Comparison of ENCODE assay signal across 1 cellular context in genomic region chr6:157513004-157513603, GRCh38.
TF ChIP-seq lines count a peak whose summit lies in the region.

No MANE protein-coding gene starts in this region.

TF ChIP-seq in HepG2, 621 proteins besides CTCF, POLR2A, EP300 and RAD21 (continued from another document and continues in another):
- TF ChIP-seq TFE3 (CRISPR knock-in tag; IDR thresholded peaks at IDR 0.05) (peak; percentile 71), ZNF749 (CRISPR knock-in tag; IDR thresholded peaks at IDR 0.05; ENCODE audit: borderline replicate concordance) (peak; percentile 72; the same call in 1 of the 2 replicates), ZNF770 (CRISPR knock-in tag; IDR thresholded peaks at IDR 0.05) (peak; percentile 31; the same call in 1 of the 2 replicates), ZNF225 (CRISPR knock-in tag; IDR thresholded peaks at IDR 0.05) (no peak), ZGPAT (CRISPR knock-in tag; IDR thresholded peaks at IDR 0.05) (peak; percentile 91), ZNF615 (CRISPR knock-in tag; IDR thresholded peaks at IDR 0.05; ENCODE audit: borderline replicate concordance) (0 out of 2 replicates have a peak, but pooled peaks have one; percentile 55), ZBTB21 (CRISPR knock-in tag; IDR thresholded peaks at IDR 0.05) (no peak), HNF1B (CRISPR knock-in tag; IDR thresholded peaks at IDR 0.05) (peak; percentile 82), ZSCAN31 (CRISPR knock-in tag; IDR thresholded peaks at IDR 0.05; ENCODE audit: low read depth) (peak; percentile 55; the same call in 1 of the 2 replicates), E2F1 (CRISPR knock-in tag; IDR thresholded peaks at IDR 0.05) (no peak), CENPX (CRISPR knock-in tag; IDR thresholded peaks at IDR 0.05) (no peak), ETV5 (CRISPR knock-in tag; IDR thresholded peaks at IDR 0.05; ENCODE audit: borderline replicate concordance) (peak; percentile 33; the same call in 1 of the 2 replicates), CBX2 (IDR thresholded peaks at IDR 0.05; ENCODE audit: low read depth, low read length) (no peak), CBX2 (CRISPR knock-in tag; IDR thresholded peaks at IDR 0.05; ENCODE audit: low read depth) (0 out of 2 replicates have a peak, but pooled peaks have one; percentile 44), SALL1 (CRISPR knock-in tag; IDR thresholded peaks at IDR 0.05) (peak; percentile 87), TEAD2 (CRISPR knock-in tag; IDR thresholded peaks at IDR 0.05) (no peak), HNRNPH1 (optimal IDR thresholded peaks at IDR 0.05; ENCODE audit: low read depth, low read length) (no peak), CEBPZ (IDR thresholded peaks at IDR 0.05; ENCODE audit: low read length) (no peak), SMAD9 (CRISPR knock-in tag; IDR thresholded peaks at IDR 0.05) (no peak), ZNF552 (CRISPR knock-in tag; IDR thresholded peaks at IDR 0.05; ENCODE audit: borderline replicate concordance) (no peak), ZBTB8A (CRISPR knock-in tag; IDR thresholded peaks at IDR 0.05; ENCODE audit: borderline replicate concordance, low read depth) (no peak), GATAD1 (CRISPR knock-in tag; IDR thresholded peaks at IDR 0.05) (peak; percentile 58), ZNF274 (CRISPR knock-in tag; IDR thresholded peaks at IDR 0.05) (no peak), MAFF (IDR thresholded peaks at IDR 0.05; ENCODE audit: low read depth, low read length) (no peak), ZBTB46 (CRISPR knock-in tag; IDR thresholded peaks at IDR 0.05; ENCODE audit: borderline replicate concordance) (no peak), ZNF788 (CRISPR knock-in tag; IDR thresholded peaks at IDR 0.05; ENCODE audit: borderline replicate concordance) (peak; percentile 81), REXO4 (CRISPR knock-in tag; IDR thresholded peaks at IDR 0.05; ENCODE audit: borderline replicate concordance) (0 out of 2 replicates have a peak, but pooled peaks have one; percentile 1), DMTF1 (CRISPR knock-in tag; IDR thresholded peaks at IDR 0.05) (no peak), ZNF589 (CRISPR knock-in tag; conservative IDR thresholded peaks at IDR 0.05) (no peak), JARID2 (CRISPR knock-in tag; IDR thresholded peaks at IDR 0.05; ENCODE audit: insufficient replicate concordance) (no peak), SSRP1 (CRISPR knock-in tag; IDR thresholded peaks at IDR 0.05) (0 out of 2 replicates have a peak, but pooled peaks have one; percentile 70), EED (CRISPR knock-in tag; IDR thresholded peaks at IDR 0.05) (no peak), ZNF740 (CRISPR knock-in tag; IDR thresholded peaks at IDR 0.05) (no peak), PRMT3 (CRISPR knock-in tag; IDR thresholded peaks at IDR 0.05; ENCODE audit: borderline replicate concordance, low read depth) (no peak), ZNF562 (CRISPR knock-in tag; IDR thresholded peaks at IDR 0.05; ENCODE audit: borderline replicate concordance) (no peak), ZNF660 (CRISPR knock-in tag; IDR thresholded peaks at IDR 0.05; ENCODE audit: borderline replicate concordance, low read depth) (no peak), HOXD1 (CRISPR knock-in tag; IDR thresholded peaks at IDR 0.05) (no peak), MAX (IDR thresholded peaks at IDR 0.05) (peak; percentile 83), ATF7 (IDR thresholded peaks at IDR 0.05) (no peak), ATF7 (CRISPR knock-in tag; IDR thresholded peaks at IDR 0.05) (0 out of 2 replicates have a peak, but pooled peaks have one; percentile 42), FOXA1 (IDR thresholded peaks at IDR 0.05) (peak; percentile 91), FOXA1 (CRISPR knock-in tag; IDR thresholded peaks at IDR 0.05) (peak; percentile 96), SNAPC2 (CRISPR knock-in tag; IDR thresholded peaks at IDR 0.05) (0 out of 2 replicates have a peak, but pooled peaks have one; percentile 15), SNRNP70 (IDR thresholded peaks at IDR 0.05; ENCODE audit: low read depth, low read length) (no peak), ZMYM2 (CRISPR knock-in tag; IDR thresholded peaks at IDR 0.05) (no peak), RXRB (CRISPR knock-in tag; IDR thresholded peaks at IDR 0.05; ENCODE audit: borderline replicate concordance) (peak; percentile 96), FOXA3 (CRISPR knock-in tag; IDR thresholded peaks at IDR 0.05) (peak; percentile 98)
